Comparison of ENCODE assay signal across 11 cellular contexts in genomic region chr9:107782789-107783188, GRCh38.
"Had no signal": no experiment of that assay in that cellular context is flagged by ENCODE, and none has a peak within 500 bp of the region (broad histone marks: within the 10 kb centered on the region; RNA-seq: fewer than 3 reads in every experiment).

No MANE protein-coding gene starts in this region.

- H3K27ac ChIP-seq: esophagus muscularis mucosa, gastrocnemius medialis, suprapubic skin had no signal

- H3K27me3 ChIP-seq: esophagus muscularis mucosa, gastrocnemius medialis, suprapubic skin had no signal

- H3K9me3 ChIP-seq: esophagus muscularis mucosa, gastrocnemius medialis, suprapubic skin had no signal

- FAIRE-seq: keratinocyte had no signal

- H3K4me1 ChIP-seq: gastrocnemius medialis had no signal

- H3K36me3 ChIP-seq: esophagus muscularis mucosa, gastrocnemius medialis, suprapubic skin had no signal

- H3K4me3 ChIP-seq: esophagus muscularis mucosa, gastrocnemius medialis, suprapubic skin had no signal

- DNase-seq: activated CD4-positive, alpha-beta T cell treated with anti-CD3 and anti-CD28 coated beads, Interleukin-2, amount 50 U/mL, for 4 hours; activated T-cell treated with anti-CD3 and anti-CD28 coated beads, Interleukin-2, amount 50 U/mL, for 1 hour; amniotic stem cell; cerebellar nuclear complex; gastrocnemius medialis; left ventricle myocardium superior; stimulated activated CD4-positive, alpha-beta T cell treated with anti-CD3 and anti-CD28 coated beads, Interleukin-2, amount 100 ng/mL, for 48 hours; stimulated activated naive CD4-positive, alpha-beta T cell treated with Interleukin-2 at 50 U/mL for 16 hours had no signal

- ATAC-seq: gastrocnemius medialis, left ventricle myocardium superior had no signal
